Comparison of ENCODE assay signal across 12 cellular contexts in the genomic region with DNA sequence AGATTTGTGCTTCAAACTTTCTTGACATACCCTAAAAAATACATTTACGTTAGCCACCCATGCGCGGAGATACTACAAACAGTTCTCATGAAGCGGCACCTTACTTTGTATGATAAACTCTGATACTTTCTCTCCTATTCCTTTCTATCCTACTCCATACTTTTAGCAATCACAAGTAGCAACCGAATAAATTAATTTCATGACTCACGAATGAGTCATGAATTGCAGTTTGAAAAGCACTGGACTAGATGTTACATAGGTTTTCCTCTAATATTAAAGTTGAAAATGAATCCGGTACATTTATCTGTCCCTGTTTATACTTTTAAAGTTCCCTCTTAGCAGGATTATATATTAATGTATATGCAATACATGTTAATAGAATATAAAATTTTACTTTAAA.
DNase-seq lines count a peak whose midpoint lies in the region; ATAC-seq, FAIRE-seq and TF ChIP-seq lines count a peak whose summit lies in the region.
"Had no signal": no experiment of that assay in that cellular context is flagged by ENCODE, and none has a peak within 500 bp of the region (broad histone marks: within the 10 kb centered on the region; RNA-seq: fewer than 3 reads in every experiment).

No MANE protein-coding gene starts in this region.

- no peaks in the 10 kb centered on the region for H4K20me1 ChIP-seq in PC-9 (ENCODE audit: insufficient read depth)
- H4K20me1 ChIP-seq in endothelial cell of umbilical vein (replicated peaks; ENCODE audit: control insufficient read depth, extremely low read depth, insufficient read depth, low read length) = no peaks in the 10 kb centered on the region
- H4K20me1 ChIP-seq: BLaER1 treated with 17β-estradiol and CSF1 and Interleukin-3, amounts not matched to agents 10 nM and 100 nM had no signal

- H3K4me1 ChIP-seq in PC-9 (replicated peaks; ENCODE audit: insufficient read depth) (peaks cover 47% of the 10 kb centered on the region), endothelial cell of umbilical vein (ENCODE audit: control insufficient read depth, extremely low read depth, insufficient read depth, low read length) (peaks cover 69% of the 10 kb centered on the region)
- H3K4me1 ChIP-seq: BLaER1 treated with 17β-estradiol and CSF1 and Interleukin-3, amounts not matched to agents 10 nM and 100 nM had no signal

- CTCF ChIA-PET in PC-9 (lab: Charles Lee) = no interaction called here
- CTCF ChIA-PET in endothelial cell of umbilical vein (lab: Charles Lee) = interaction anchor here (1.0 to 2.7 kb wide), 11 partner anchors 13 to 209 kb away, joined by 3 to 18 read pairs (median 5); a partner anchor contains a TSS
- CTCF ChIA-PET in activated CD8-positive, alpha-beta T cell treated with anti-CD3 and anti-CD28 coated beads for 36 hours (lab: Charles Lee) = no interaction called here

- BruUV-seq in PC-9 (replicated peaks; lab: Mats Ljungman, UMichigan) = no TSS peak
- BruUV-seq in endothelial cell of umbilical vein (replicated peaks; lab: Mats Ljungman, UMichigan) = no TSS peak

- H3K4me3 Mint-ChIP-seq in nephron = no peak overlapping the region
- H3K4me3 Mint-ChIP-seq in activated CD8-positive, alpha-beta T cell treated with anti-CD3 and anti-CD28 coated beads for 36 hours = no peak overlapping the region

- H3K9ac ChIP-seq in endothelial cell of umbilical vein (replicated peaks; ENCODE audit: extremely low read depth, insufficient read depth, low read length) = peak overlapping the region; percentile 97
- H3K9ac ChIP-seq: BLaER1 treated with 17β-estradiol and CSF1 and Interleukin-3, amounts not matched to agents 10 nM and 100 nM had no signal

- H3K4me2 ChIP-seq in PC-9 = peak overlapping the region; percentile 76
- peak overlapping the region; percentile 93 for H3K4me2 ChIP-seq in endothelial cell of umbilical vein (ENCODE audit: insufficient read depth, low read length)
- H3K4me2 ChIP-seq: BLaER1 treated with 17β-estradiol and CSF1 and Interleukin-3, amounts not matched to agents 10 nM and 100 nM had no signal

- DNase-seq in ACHN = peak; percentile 75
- peak in 1 of 2 experiments; percentile 66 for DNase-seq in PC-9
- DNase-seq in endothelial cell of umbilical vein (ENCODE audit: low read depth, low spot score) = peak; percentile 82
- DNase-seq in NCI-H69 (lab: John Stamatoyannopoulos, UW) = no peak
- no peak for DNase-seq in activated CD8-positive, alpha-beta T cell treated with anti-CD3 and anti-CD28 coated beads for 36 hours
- no peak for DNase-seq in NCI-H187 (lab: John Stamatoyannopoulos, UW)
- DNase-seq in SKM-1 treated with dmso at 0.1 percent for 144 hours (lab: John Stamatoyannopoulos, UW; ENCODE audit: unreplicated experiment) = no peak
- DNase-seq: activated CD8-positive, alpha-beta memory T cell treated with anti-CD3 and anti-CD28 coated beads, Interleukin-2, amount 50 U/mL, for 4 hours; left cardiac atrium had no signal

- in situ Hi-C loops in ACHN (cut with HindIII; ENCODE audit: low pct_ligation_motif_present, low pct_unique_long_range_greater_than_20kb, low sequenced_read_pairs) = no loop called here

- H3K9me3 ChIP-seq in PC-9 (ENCODE audit: insufficient read depth, low read depth) (no peaks in the 10 kb centered on the region), endothelial cell of umbilical vein (replicated peaks; ENCODE audit: control insufficient read depth, insufficient read depth, low read length) (no peaks in the 10 kb centered on the region)
- H3K9me3 ChIP-seq: BLaER1 treated with 17β-estradiol and CSF1 and Interleukin-3, amounts not matched to agents 10 nM and 100 nM had no signal

- TF ChIP-seq CTCF in PC-9 (conservative IDR thresholded peaks at IDR 0.05) (no peak), endothelial cell of umbilical vein (IDR thresholded peaks at IDR 0.05; ENCODE audit: extremely low read depth in 1 of 2, insufficient read depth in 1 of 2, low read depth in 1 of 2, low read length in 2 of 2) (no peak), nephron (IDR thresholded peaks at IDR 0.05; ENCODE audit: unreplicated experiment in 3 of 3) (no peak)
- no peak for TF ChIP-seq CTCF in activated CD8-positive, alpha-beta T cell treated with anti-CD3 and anti-CD28 coated beads for 36 hours (IDR thresholded peaks at IDR 0.05)

- H3K36me3 ChIP-seq in PC-9 (ENCODE audit: low read depth) = no peaks in the 10 kb centered on the region
- no peaks in the 10 kb centered on the region for H3K36me3 ChIP-seq in endothelial cell of umbilical vein (ENCODE audit: control insufficient read depth in 2 of 2, extremely low read depth in 1 of 2, insufficient read depth in 2 of 2, low read length in 2 of 2)
- H3K36me3 ChIP-seq: BLaER1 treated with 17β-estradiol and CSF1 and Interleukin-3, amounts not matched to agents 10 nM and 100 nM had no signal

- POLR2A ChIA-PET in PC-9 (lab: Charles Lee; ENCODE audit: unreplicated experiment) (interaction anchor here (0.5 to 0.6 kb wide), 2 partner anchors 124 to 245 kb away, joined by 3 to 4 read pairs; a partner anchor contains a TSS), endothelial cell of umbilical vein (lab: Charles Lee) (interaction anchor here (0.5 to 2.7 kb wide), 7 partner anchors 54 to 167 kb away, joined by 3 to 10 read pairs (median 5); a partner anchor contains a TSS)
- POLR2A ChIA-PET in activated CD8-positive, alpha-beta T cell treated with anti-CD3 and anti-CD28 coated beads for 36 hours (lab: Charles Lee) = no interaction called here

- peak overlapping the region; percentile 96 for H3K27ac ChIP-seq in PC-9
- peak overlapping the region; percentile 100 for H3K27ac ChIP-seq in endothelial cell of umbilical vein (ENCODE audit: insufficient read depth, low read depth, low read length)
- H3K27ac ChIP-seq: BLaER1 treated with 17β-estradiol and CSF1 and Interleukin-3, amounts not matched to agents 10 nM and 100 nM had no signal

- H3K27ac Mint-ChIP-seq in nephron = peak overlapping the region; percentile 10 to 90 (median 88)
- no peak overlapping the region for H3K27ac Mint-ChIP-seq in activated CD8-positive, alpha-beta T cell treated with anti-CD3 and anti-CD28 coated beads for 36 hours

- H3K9me1 ChIP-seq in endothelial cell of umbilical vein (replicated peaks; ENCODE audit: control insufficient read depth, extremely low read depth, insufficient read depth, low read length) = no peaks in the 10 kb centered on the region

- H3K9me3 Mint-ChIP-seq in nephron = no peaks in the 10 kb centered on the region
- H3K9me3 Mint-ChIP-seq in activated CD8-positive, alpha-beta T cell treated with anti-CD3 and anti-CD28 coated beads for 36 hours = no peaks in the 10 kb centered on the region

- no peak for TF ChIP-seq POLR2A in endothelial cell of umbilical vein (IDR thresholded peaks at IDR 0.05; ENCODE audit: low read depth, low read length)

- no peaks in the 10 kb centered on the region for H3K79me2 ChIP-seq in PC-9 (ENCODE audit: low read depth)
- no peaks in the 10 kb centered on the region for H3K79me2 ChIP-seq in endothelial cell of umbilical vein (ENCODE audit: control insufficient read depth, insufficient read depth, low read length)

- H3F3A ChIP-seq in PC-9 (ENCODE audit: insufficient read depth, low read depth) = peaks cover 24% of the 10 kb centered on the region

- dilution Hi-C loops in endothelial cell of umbilical vein (cut with MboI; ENCODE audit: extremely low pct_ligation_motif_present, low sequenced_read_pairs) = no loop called here

- H2AFZ ChIP-seq in PC-9 (no peak overlapping the region), endothelial cell of umbilical vein (ENCODE audit: low read depth, low read length) (no peak overlapping the region)

- no peak for ATAC-seq in activated CD8-positive, alpha-beta T cell treated with anti-CD3 and anti-CD28 coated beads for 36 hours

- H3K27me3 ChIP-seq in PC-9 (ENCODE audit: insufficient read depth, low read depth) (no peaks in the 10 kb centered on the region), endothelial cell of umbilical vein (ENCODE audit: control insufficient read depth in 2 of 2, insufficient read depth in 2 of 2, low read length in 2 of 2) (no peaks in the 10 kb centered on the region)
- H3K27me3 ChIP-seq: BLaER1 treated with 17β-estradiol and CSF1 and Interleukin-3, amounts not matched to agents 10 nM and 100 nM had no signal

- peak; percentile 84 for FAIRE-seq in endothelial cell of umbilical vein (lab: Jason Lieb, UNC)
- FAIRE-seq: colon had no signal

- no peaks in the 10 kb centered on the region for H3K9me2 ChIP-seq in PC-9 (ENCODE audit: insufficient read depth)

- H3K4me3 ChIP-seq in PC-9 (0 out of 2 replicates have a peak overlapping the region, but pooled peaks have one; percentile 39), endothelial cell of umbilical vein (replicated peaks in 1 of 3; ENCODE audit: insufficient read depth in 1 of 3, low read depth in 1 of 3, low read length in 3 of 3) (peak overlapping the region in 1 of 3 experiments; percentile 45)
- H3K4me3 ChIP-seq: BLaER1 treated with 17β-estradiol and CSF1 and Interleukin-3, amounts not matched to agents 10 nM and 100 nM had no signal

- peaks cover 78% of the 10 kb centered on the region for H3K4me1 Mint-ChIP-seq in nephron
- peaks cover 38% of the 10 kb centered on the region for H3K4me1 Mint-ChIP-seq in activated CD8-positive, alpha-beta T cell treated with anti-CD3 and anti-CD28 coated beads for 36 hours (ENCODE audit: low read depth)

- intact Hi-C loops in PC-9 (cut with micrococcal nuclease; ENCODE audit: unreplicated experiment) = loop anchor here (1.0 to 10.0 kb wide), 5 partner anchors 39 to 171 kb away; a partner anchor contains a TSS
- intact Hi-C loops in endothelial cell of umbilical vein (cut with micrococcal nuclease) = loop anchor here (1.0 to 5.0 kb wide), 13 partner anchors 33 to 230 kb away; a partner anchor contains a TSS
- intact Hi-C loops in activated CD8-positive, alpha-beta T cell treated with anti-CD3 and anti-CD28 coated beads for 36 hours (cut with micrococcal nuclease) = no loop called here

- H3K27me3 Mint-ChIP-seq in nephron (ENCODE audit: low read depth) = no peaks in the 10 kb centered on the region
- H3K27me3 Mint-ChIP-seq in activated CD8-positive, alpha-beta T cell treated with anti-CD3 and anti-CD28 coated beads for 36 hours = no peaks in the 10 kb centered on the region

- no peaks in the 10 kb centered on the region for H3K36me3 Mint-ChIP-seq in nephron (ENCODE audit: low read depth)
- H3K36me3 Mint-ChIP-seq in activated CD8-positive, alpha-beta T cell treated with anti-CD3 and anti-CD28 coated beads for 36 hours (ENCODE audit: low read depth) = no peaks in the 10 kb centered on the region

TF ChIP-seq in endothelial cell of umbilical vein, 7 proteins besides CTCF, POLR2A, EP300 and RAD21 (continues in another document):
- peak; percentile 95 for TF ChIP-seq JUN (IDR thresholded peaks at IDR 0.05; ENCODE audit: borderline replicate concordance, insufficient read depth, insufficient read length, low read depth)
- TF ChIP-seq POLR2AphosphoS5 (IDR thresholded peaks at IDR 0.05; ENCODE audit: insufficient read depth, low read depth, low read length) = no peak
- TF ChIP-seq EZH2 (IDR thresholded peaks at IDR 0.05; ENCODE audit: borderline replicate concordance, low read depth, low read length, severe bottlenecking) = no peak
- no peak for TF ChIP-seq GATA2 (IDR thresholded peaks at IDR 0.05; ENCODE audit: insufficient read depth, insufficient read length, low read depth, low read length)
- peak; percentile 93 for TF ChIP-seq FOS (IDR thresholded peaks at IDR 0.05; ENCODE audit: borderline replicate concordance, insufficient read depth, low read length)

Comparison
In these comparisons a context has a peak if more than half of its experiments do, and no peak if none do; other contexts are left out.
1. DNase-seq: peak in ACHN (single experiment) and endothelial cell of umbilical vein (single experiment); none in NCI-H69 (single experiment), activated CD8-positive, alpha-beta T cell treated with anti-CD3 and anti-CD28 coated beads for 36 hours (single experiment), NCI-H187 (0 of 2) and SKM-1 treated with dmso at 0.1 percent for 144 hours (single experiment).